In the genomic region with DNA sequence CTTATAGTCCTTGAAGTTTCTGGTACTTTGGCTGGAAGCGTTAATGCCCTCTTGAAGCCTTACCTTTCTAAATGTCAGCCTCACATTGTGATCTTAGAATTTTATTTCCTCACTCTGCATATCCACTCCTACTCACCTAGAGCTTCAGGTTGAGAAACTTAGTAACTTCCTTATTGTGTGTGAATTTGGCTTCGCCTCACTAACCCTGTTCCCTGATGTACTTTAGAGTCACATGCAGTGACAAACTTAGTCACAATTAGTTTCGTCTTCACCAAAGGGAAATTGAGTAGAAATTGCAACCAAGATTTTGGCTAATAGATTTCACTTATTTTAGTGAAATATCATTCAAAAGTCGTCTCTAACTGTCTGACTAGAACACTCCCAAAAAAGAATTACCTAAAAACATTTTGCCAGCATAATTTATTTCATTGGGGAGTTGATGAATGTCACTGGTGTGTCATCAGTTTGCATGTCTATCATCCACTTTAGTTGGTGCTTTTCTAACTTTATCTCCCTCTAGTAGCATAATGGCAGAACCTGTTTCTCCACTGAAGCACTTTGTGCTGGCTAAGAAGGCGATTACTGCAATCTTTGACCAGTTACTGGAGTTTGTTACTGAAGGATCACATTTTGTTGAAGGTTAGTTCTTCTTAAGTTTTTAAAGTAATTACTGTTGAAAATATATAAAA, we compare ENCODE assay signal across 8 cellular contexts. TPM values are rescaled to one million over a fixed set of nuclear protein-coding genes. Genes with fewer than 3 reads are reported as not detected.
DNase-seq lines count a peak whose midpoint lies in the region; ATAC-seq, FAIRE-seq and TF ChIP-seq lines count a peak whose summit lies in the region.

No MANE protein-coding gene starts in this region.

- no peaks in the 10 kb centered on the region; the same call in 1 of the 2 replicates for H3K4me1 ChIP-seq in GM12878 (ENCODE audit: control insufficient read depth, insufficient read depth, low read length)

- POLR2A ChIA-PET in GM12878 (lab: Charles Lee): interaction anchor here (0.5 to 8.0 kb wide), 11 partner anchors 9 to 277 kb away, joined by 3 to 63 read pairs (median 3); a partner anchor contains a TSS

- BruUV-seq in GM12878 (replicated peaks; lab: Mats Ljungman, UMichigan): TSS peak; percentile 80

- no peaks in the 10 kb centered on the region for H3K27me3 ChIP-seq in GM12878 (replicated peaks in 1 of 2; ENCODE audit: control insufficient read depth in 2 of 2, insufficient read depth in 2 of 2, low read length in 1 of 2)

- no peaks in the 10 kb centered on the region for H3K9me3 ChIP-seq in GM12878 (replicated peaks; ENCODE audit: control insufficient read depth, insufficient read depth, low read length)

- ATAC-seq in GM21576 (IDR thresholded peaks at IDR 0.05; ENCODE audit: unreplicated experiment) (peak; percentile 61), GM12878 (peak; percentile 80), memory B cell (ENCODE audit: low read depth) (peak; percentile 81)

- peak overlapping the region; percentile 49; the same call in 1 of the 2 replicates for H2AFZ ChIP-seq in GM12878 (ENCODE audit: control insufficient read depth, low read depth, low read length)

- H3K36me3 Mint-ChIP-seq in memory B cell: peaks cover 15% of the 10 kb centered on the region

- peaks cover 54% of the 10 kb centered on the region for H3K79me2 ChIP-seq in GM12878 (ENCODE audit: control insufficient read depth, insufficient read depth, low read length)

- TF ChIP-seq RAD21 in GM12878 (IDR thresholded peaks at IDR 0.05; ENCODE audit: insufficient read depth, low read depth, low read length): no peak

- H3K4me3 ChIP-seq in GM12875 (ENCODE audit: low read depth, low read length) (peak overlapping the region; percentile 78), GM12878 (peak overlapping the region; percentile 71)

- H3K9ac ChIP-seq in GM12878 (ENCODE audit: control insufficient read depth, insufficient read depth, low read length): peak overlapping the region; percentile 91

- SMC1A ChIA-PET in GM12878 (lab: Charles Lee; ENCODE audit: uncharacterized antibody, unreplicated experiment): interaction anchor here (0.6 to 3.9 kb wide), 16 partner anchors 16 to 330 kb away, joined by 3 to 18 read pairs (median 3); a partner anchor contains a TSS

- H4K20me1 ChIP-seq in GM12878 (ENCODE audit: control insufficient read depth, insufficient read depth): no peaks in the 10 kb centered on the region

- TF ChIP-seq CTCF in GM12875 (IDR thresholded peaks at IDR 0.05; ENCODE audit: borderline replicate concordance, insufficient read depth, low read depth, low read length) (no peak), GM12878 (IDR thresholded peaks at IDR 0.05 in 2 of 3, conservative IDR thresholded peaks at IDR 0.05 in 1 of 3; ENCODE audit: control insufficient read depth in 2 of 3, extremely low read depth in 1 of 3, insufficient read depth in 1 of 3, low read depth in 3 of 3, low read length in 3 of 3) (no peak)

- intact Hi-C loops in GM12878 (cut with micrococcal nuclease; ENCODE audit: unreplicated experiment): loop anchor here (2.0 to 5.0 kb wide), 2 partner anchors 26 to 254 kb away; a partner anchor contains a TSS

- H3K27me3 Mint-ChIP-seq in memory B cell: no peaks in the 10 kb centered on the region

- 3% methylated on average over 5 of the region's 5 CpGs for WGBS in GM12878 (ENCODE audit: insufficient coverage, insufficient replicate concordance, low lambda C conversion rate, missing lambda C conversion rate)

- H3K27ac Mint-ChIP-seq in memory B cell: peak overlapping the region; percentile 97

- CTCF ChIA-PET in GM12878 (lab: Yijun Ruan, JAX): interaction anchor here (0.8 to 7.3 kb wide), 4 partner anchors 9 to 85 kb away, joined by 4 to 62 read pairs (median 4); a partner anchor contains a TSS

- DNase-seq in KBM-7 (peak; percentile 45), GM12878 (ENCODE audit: low read depth, low spot score) (peak; percentile 80), memory B cell (ENCODE audit: low spot score in 2 of 2) (peak in 1 of 2 donors; percentile 50), amniotic stem cell (lab: John Stamatoyannopoulos, UW) (no peak), NCI-H2196 (lab: John Stamatoyannopoulos, UW; ENCODE audit: unreplicated experiment) (no peak), NCI-H146 treated with DMSO at 0.1 percent for 48 hours (lab: John Stamatoyannopoulos, UW; ENCODE audit: unreplicated experiment) (no peak)

- TF ChIP-seq POLR2A in GM12878 (IDR thresholded peaks at IDR 0.05; ENCODE audit: low read depth, low read length): no peak

- peak overlapping the region; percentile 91 for H3K4me2 ChIP-seq in GM12878 (ENCODE audit: control insufficient read depth, insufficient read depth)

- peaks cover 0 to 30% of the 10 kb centered on the region in 2 experiments; a peak in 2 of 4 replicates for H3K36me3 ChIP-seq in GM12878 (ENCODE audit: control insufficient read depth in 2 of 2, insufficient read depth in 2 of 2, low read length in 1 of 2)

- RAD21 ChIA-PET in GM12878 (lab: Charles Lee; ENCODE audit: unreplicated experiment): interaction anchor here (0.6 to 4.6 kb wide), 10 partner anchors 15 to 302 kb away, joined by 3 to 35 read pairs (median 6); a partner anchor contains a TSS

- in situ Hi-C loops in KBM-7 (cut with MboI; ENCODE audit: low pct_unique_long_range_greater_than_20kb, low sequenced_read_pairs): loop anchor here (25.0 kb wide), 1 partner anchor 214 kb away; a partner anchor contains a TSS
- in situ Hi-C loops in GM12878 (cut with MboI): loop anchor here (25.0 kb wide), 1 partner anchor 1264 kb away; a partner anchor contains a TSS

- TF ChIP-seq EP300 in GM12878 (IDR thresholded peaks at IDR 0.05; ENCODE audit: borderline replicate concordance in 1 of 2, control insufficient read depth in 1 of 2, low read depth in 2 of 2, low read length in 2 of 2): 0 out of 4 replicates have a peak, but pooled peaks of 1 of the 2 experiments have one; percentile 43

- H3K9me3 Mint-ChIP-seq in memory B cell: no peaks in the 10 kb centered on the region

- H3K4me3 Mint-ChIP-seq in memory B cell: peak overlapping the region; percentile 97

- peak; percentile 96 for FAIRE-seq in GM12878 (lab: Jason Lieb, UNC)

- peak overlapping the region; percentile 96 for H3K27ac ChIP-seq in GM12878 (ENCODE audit: control insufficient read depth, insufficient read depth)

- peaks cover 12% of the 10 kb centered on the region for H3K4me1 Mint-ChIP-seq in memory B cell

TF ChIP-seq in GM12878, 131 proteins besides CTCF, POLR2A, EP300 and RAD21 (continues in another document):
- TF ChIP-seq MEF2A (IDR thresholded peaks at IDR 0.05; ENCODE audit: insufficient read depth, low read depth, low read length) (0 out of 2 replicates have a peak, but pooled peaks have one; percentile 28), POLR2AphosphoS5 (IDR thresholded peaks at IDR 0.05; ENCODE audit: low read length) (peak; percentile 25)
- TF ChIP-seq, protein P1, sequence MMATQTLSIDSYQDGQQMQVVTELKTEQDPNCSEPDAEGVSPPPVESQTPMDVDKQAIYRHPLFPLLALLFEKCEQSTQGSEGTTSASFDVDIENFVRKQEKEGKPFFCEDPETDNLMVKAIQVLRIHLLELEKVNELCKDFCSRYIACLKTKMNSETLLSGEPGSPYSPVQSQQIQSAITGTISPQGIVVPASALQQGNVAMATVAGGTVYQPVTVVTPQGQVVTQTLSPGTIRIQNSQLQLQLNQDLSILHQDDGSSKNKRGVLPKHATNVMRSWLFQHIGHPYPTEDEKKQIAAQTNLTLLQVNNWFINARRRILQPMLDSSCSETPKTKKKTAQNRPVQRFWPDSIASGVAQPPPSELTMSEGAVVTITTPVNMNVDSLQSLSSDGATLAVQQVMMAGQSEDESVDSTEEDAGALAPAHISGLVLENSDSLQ (IDR thresholded peaks at IDR 0.05): peak; percentile 85

RNA-seq across cellular contexts. Expression of a gene that starts 1.0 kb away (rescaled TPM):
- total RNA-seq in GM12878 (2013; cell fraction: nucleolus; rRNA removed): 945 and 1,007 TPM in 2 replicates
- total RNA-seq in GM12878 (2014; rRNA removed): 51.5 and 67.2 TPM in 2 replicates
- 40.9 and 43.6 TPM in 2 replicates for total RNA-seq in GM12878 (2014; rRNA removed; fragmentation: Illumina TruSeq; extraction: Trizol)
- 53.4 and 55.2 TPM in 2 replicates for total RNA-seq in GM12878 (2021)
- 26.8 TPM for polyA plus RNA-seq in GM12878 (2011; ENCODE audit: low read depth)
- 120 and 217 TPM in 2 replicates for polyA plus RNA-seq in GM12878 (2011; rRNA removed)
- 23.5 and 25.5 TPM in 2 replicates for polyA plus RNA-seq in GM12878 (2011; cell fraction: cytosol; rRNA removed)
- 202 and 238 TPM in 2 replicates for polyA plus RNA-seq in GM12878 (2011; cell fraction: nucleus; rRNA removed)
- polyA plus RNA-seq in GM12878 (2012): 46.4 and 70.3 TPM in 2 replicates
- polyA plus RNA-seq in GM12878 (2014; fragmentation: Illumina TruSeq; extraction: Trizol): 35.9 and 53.1 TPM in 2 replicates
- polyA plus RNA-seq in GM12878 (2014; fragmentation: Nextera tagmentation; extraction: Ambion mirVana): 10 to 100 TPM; 14.4 to 15.9 TPM
- polyA plus RNA-seq in GM12878 (2014; rRNA removed): 38.7 and 46.8 TPM in 2 replicates
- polyA plus RNA-seq in GM12878 (2016; fragmentation: Nextera tagmentation; extraction: Ambion mirVana): 10 to 100 TPM; 34.3 to 34.6 TPM
- polyA minus RNA-seq in GM12878 (2011; rRNA and poly(A)+ RNA removed): 77.8 and 123 TPM in 2 replicates
- 21.9 and 24.0 TPM in 2 replicates for polyA minus RNA-seq in GM12878 (2011; cell fraction: cytosol; rRNA and poly(A)+ RNA removed)
- 86.2 and 117 TPM in 2 replicates for polyA minus RNA-seq in GM12878 (2011; cell fraction: nucleus; rRNA and poly(A)+ RNA removed)

RNA-seq across cellular contexts. Expression of a gene that starts 25.6 kb away (rescaled TPM):
- total RNA-seq in GM12878 (2013; cell fraction: nucleolus; rRNA removed): 31.3 and 33.6 TPM in 2 replicates
- total RNA-seq in GM12878 (2014; rRNA removed) (46.9 and 56.6 TPM in 2 replicates), GM12878 (2014; rRNA removed; fragmentation: Illumina TruSeq; extraction: Trizol) (49.0 and 50.2 TPM in 2 replicates), GM12878 (2021) (39.0 and 42.2 TPM in 2 replicates)
- 19.2 TPM for polyA plus RNA-seq in GM12878 (2011; ENCODE audit: low read depth)
- polyA plus RNA-seq in GM12878 (2011; rRNA removed) (19.6 and 27.3 TPM in 2 replicates), GM12878 (2014; fragmentation: Illumina TruSeq; extraction: Trizol) (61.2 and 78.4 TPM in 2 replicates), GM12878 (2014; fragmentation: Nextera tagmentation; extraction: Ambion mirVana) (10 to 100 TPM; 16.3 to 17.7 TPM), GM12878 (2014; rRNA removed) (28.2 and 38.5 TPM in 2 replicates), GM12878 (2016; fragmentation: Nextera tagmentation; extraction: Ambion mirVana) (10 to 100 TPM; 26.9 to 32.0 TPM)
- 9.5 and 10.0 TPM in 2 replicates for polyA plus RNA-seq in GM12878 (2011; cell fraction: cytosol; rRNA removed)
- polyA plus RNA-seq in GM12878 (2011; cell fraction: nucleus; rRNA removed): 7.7 and 8.1 TPM in 2 replicates
- 26.9 and 32.2 TPM in 2 replicates for polyA plus RNA-seq in GM12878 (2012)
- 10.6 and 18.0 TPM in 2 replicates for polyA minus RNA-seq in GM12878 (2011; rRNA and poly(A)+ RNA removed)
- 3.2 and 8.0 TPM in 2 replicates for polyA minus RNA-seq in GM12878 (2011; cell fraction: cytosol; rRNA and poly(A)+ RNA removed)
- polyA minus RNA-seq in GM12878 (2011; cell fraction: nucleus; rRNA and poly(A)+ RNA removed): 3.0 and 6.9 TPM in 2 replicates

Comparison
In these comparisons a context has a peak if more than half of its experiments do, and no peak if none do; other contexts are left out.
1. DNase-seq: peak in KBM-7 (single experiment) and GM12878 (single experiment); none in amniotic stem cell (single experiment), NCI-H2196 (single experiment) and NCI-H146 treated with DMSO at 0.1 percent for 48 hours (single experiment).
2. Peak in every context shown above with its lines, with median percentiles within 50 percentile points of each other: ATAC-seq.